ENCODE assay signal across 8 cellular contexts in the genomic region with DNA sequence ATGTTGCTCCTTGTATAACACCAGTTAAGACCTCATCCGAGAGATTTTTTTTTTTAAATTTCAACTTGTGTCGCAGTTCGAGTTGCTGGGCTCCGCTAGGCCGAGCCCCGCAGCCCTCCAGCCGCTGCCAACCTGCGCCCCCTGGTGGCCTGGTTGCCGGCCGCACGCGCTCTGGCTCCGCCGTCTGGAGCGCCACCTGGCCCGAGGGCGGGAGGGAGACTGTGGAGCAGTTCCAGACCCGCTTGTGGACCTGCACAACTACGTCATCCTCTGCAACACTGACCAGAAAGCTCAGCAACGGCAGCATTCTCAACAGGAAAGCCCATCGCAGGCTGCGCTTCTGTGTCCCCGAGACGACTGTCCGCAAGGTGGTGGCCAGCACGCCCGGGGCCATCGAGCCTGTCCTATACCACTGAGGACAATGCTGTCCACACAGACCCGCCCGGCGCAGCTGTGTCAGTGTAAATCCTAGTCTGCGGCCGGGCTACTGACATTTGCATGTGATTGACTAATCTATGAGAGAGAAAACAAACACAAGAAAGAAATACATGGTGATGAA. TPM values are rescaled to one million over a fixed set of nuclear protein-coding genes. Genes with fewer than 3 reads are reported as not detected.
DNase-seq lines count a peak whose midpoint lies in the region; ATAC-seq and TF ChIP-seq lines count a peak whose summit lies in the region.

No MANE protein-coding gene starts in this region.

- peak overlapping the region; percentile 78 for H3K4me2 ChIP-seq in hepatocyte

- WGBS in hepatocyte (ENCODE audit: low lambda C conversion rate, missing lambda C conversion rate): 7% methylated on average over 33 of the region's 33 CpGs

- peak overlapping the region; percentile 49 for H2AFZ ChIP-seq in hepatocyte

- H3K9me3 ChIP-seq in hepatocyte (ENCODE audit: low read depth): no peaks in the 10 kb centered on the region

- no peaks in the 10 kb centered on the region for H3K4me1 ChIP-seq in hepatocyte (ENCODE audit: insufficient read depth)

- H3K27ac ChIP-seq in hepatocyte: no peak overlapping the region

- no peaks in the 10 kb centered on the region for H3K27me3 ChIP-seq in hepatocyte

- no peaks in the 10 kb centered on the region for H3K36me3 ChIP-seq in hepatocyte (replicated peaks; ENCODE audit: insufficient read depth, low read depth)

- H3K9me2 ChIP-seq in hepatocyte (replicated peaks; ENCODE audit: insufficient read depth): no peaks in the 10 kb centered on the region

- DNase-seq in NCI-H128 (lab: John Stamatoyannopoulos, UW; ENCODE audit: unreplicated experiment): peak; percentile 12
- peak; percentile 85 for DNase-seq in T-helper 9 cell
- DNase-seq in astrocyte of the cerebellum (ENCODE audit: low read depth): peak; percentile 62
- peak; percentile 93 for DNase-seq in hepatocyte (ENCODE audit: low spot score)
- DNase-seq in retinal pigment epithelial cell (ENCODE audit: low read depth): peak; percentile 43

- H3K4me3 ChIP-seq in GM12875 (ENCODE audit: low read depth, low read length) (peak overlapping the region; percentile 10), astrocyte of the cerebellum (ENCODE audit: low read depth, low read length) (peak overlapping the region; percentile 32), hepatocyte (peak overlapping the region; percentile 13), retinal pigment epithelial cell (ENCODE audit: low read length) (peak overlapping the region; percentile 54)

- peak; percentile 98 for TF ChIP-seq CTCF in GM12875 (IDR thresholded peaks at IDR 0.05; ENCODE audit: borderline replicate concordance, insufficient read depth, low read depth, low read length)
- TF ChIP-seq CTCF in astrocyte of the cerebellum (IDR thresholded peaks at IDR 0.05; ENCODE audit: low read depth, low read length, missing control alignments): peak; percentile 99
- peak; percentile 100 for TF ChIP-seq CTCF in hepatocyte (IDR thresholded peaks at IDR 0.05; ENCODE audit: poor library complexity)
- peak; percentile 94 for TF ChIP-seq CTCF in retinal pigment epithelial cell (conservative IDR thresholded peaks at IDR 0.05; ENCODE audit: low read depth, low read length)

- ATAC-seq in HG02759 (IDR thresholded peaks at IDR 0.05; ENCODE audit: unreplicated experiment) (peak; percentile 100), GM18873 (IDR thresholded peaks at IDR 0.05; ENCODE audit: low FRiP score, unreplicated experiment) (no peak)

- H3K79me2 ChIP-seq in hepatocyte: no peaks in the 10 kb centered on the region

- no peaks in the 10 kb centered on the region for H4K20me1 ChIP-seq in hepatocyte (ENCODE audit: insufficient read depth, poor library complexity, severe bottlenecking)

- in situ Hi-C loops in astrocyte of the cerebellum (cut with HindIII; ENCODE audit: low sequenced_read_pairs): no loop called here

RNA-seq across cellular contexts. Expression of a gene that starts 39.1 kb away (rescaled TPM):
- total RNA-seq in hepatocyte: 1.4 TPM in 1 of 2 replicates, not detected in the other
- 0.15 and 0.85 TPM in 2 replicates for polyA plus RNA-seq in hepatocyte

Comparison
In these comparisons a context has a peak if more than half of its experiments do, and no peak if none do; other contexts are left out.
1. DNase-seq: peak in every context shown above with its lines; median percentile 93 in hepatocyte; 85 in T-helper 9 cell; 62 in astrocyte of the cerebellum; 43 in retinal pigment epithelial cell; 12 in NCI-H128.